Comparison of ENCODE assay signal across 3 cellular contexts in genomic region chr5:157323107-157323706, GRCh38.
A peak's percentile ranks its signal among the peaks of the same experiment; 100 is the strongest.
TF ChIP-seq lines count a peak whose summit lies in the region.

No MANE protein-coding gene starts in this region.

TF ChIP-seq in SK-N-SH, 30 proteins besides CTCF, POLR2A, EP300 and RAD21 (continued from another document):
- TF ChIP-seq PBX3 (IDR thresholded peaks at IDR 0.05): no peak
- no peak for TF ChIP-seq SIN3A (IDR thresholded peaks at IDR 0.05; ENCODE audit: borderline replicate concordance, low read depth, low read length)

TF ChIP-seq in SK-N-SH treated with all-trans-retinoic acid at 6 μM for 48 hours, 23 proteins besides CTCF, POLR2A, EP300 and RAD21 (continued from another document):
- TF ChIP-seq CSDC2 (CRISPR knock-in tag; IDR thresholded peaks at IDR 0.05) (no peak), ISL1 (CRISPR knock-in tag; IDR thresholded peaks at IDR 0.05) (no peak), ZNF70 (CRISPR knock-in tag; IDR thresholded peaks at IDR 0.05) (no peak), ZFP3 (CRISPR knock-in tag; IDR thresholded peaks at IDR 0.05) (no peak)

TF ChIP-seq in K562, 482 proteins besides CTCF, POLR2A, EP300 and RAD21 (continued from another document):
- TF ChIP-seq RCOR1 (IDR thresholded peaks at IDR 0.05; ENCODE audit: borderline replicate concordance in 1 of 2, low read depth in 2 of 2, low read length in 2 of 2) (0 out of 4 replicates have a peak, but pooled peaks of 1 of the 2 experiments have one; percentile 40), ZKSCAN8 (CRISPR knock-in tag; IDR thresholded peaks at IDR 0.05) (no peak), SMARCA5 (IDR thresholded peaks at IDR 0.05) (no peak), BMI1 (IDR thresholded peaks at IDR 0.05; ENCODE audit: low read length) (no peak), COPS2 (conservative IDR thresholded peaks at IDR 0.05) (no peak), PRMT5 (CRISPR knock-in tag; IDR thresholded peaks at IDR 0.05) (no peak)
